In the genomic region with DNA sequence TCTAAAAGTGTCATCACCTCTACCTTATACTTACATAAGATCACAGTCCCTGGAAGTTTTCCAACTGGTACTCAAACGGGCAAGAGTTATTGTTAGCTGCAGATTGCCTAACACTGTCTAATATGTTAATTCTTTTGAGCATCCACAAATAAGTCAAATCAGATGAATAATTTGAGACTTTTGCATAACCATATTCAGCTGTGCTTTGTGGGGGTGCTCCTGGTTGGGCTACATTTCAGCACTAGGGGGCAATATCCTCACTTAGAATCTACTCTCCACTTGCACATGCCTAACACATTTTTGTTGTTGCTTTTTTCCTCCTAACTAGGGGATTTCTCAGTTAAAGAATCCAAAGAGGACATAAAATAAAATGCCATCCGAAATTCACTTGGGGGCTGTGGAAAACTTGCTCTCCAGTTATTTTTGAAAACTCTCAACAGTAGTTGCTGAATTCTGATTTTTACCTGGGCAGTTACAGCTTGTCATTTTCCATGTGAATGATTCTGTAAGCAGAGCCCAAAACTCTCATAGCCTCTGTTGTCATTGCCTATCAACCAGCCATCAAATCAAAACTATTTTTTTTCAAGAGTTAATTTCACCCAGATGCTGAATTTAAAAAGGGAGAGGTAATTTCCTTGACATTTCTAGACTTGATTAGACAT, we compare ENCODE assay signal across 8 cellular contexts.
DNase-seq lines count a peak whose midpoint lies in the region; FAIRE-seq lines count a peak whose summit lies in the region.

No MANE protein-coding gene starts in this region.

- FAIRE-seq in A204.1 (lab: Jason Lieb, UNC) (peak; percentile 39), G401.6 (lab: Jason Lieb, UNC) (peak; percentile 69)

- peak; percentile 61 for DNase-seq in H4 (ENCODE audit: low spot score)
- DNase-seq in Kasumi-1 (lab: John Stamatoyannopoulos, UW) = peak; percentile 83 to 89
- DNase-seq in SKM-1 (lab: John Stamatoyannopoulos, UW; ENCODE audit: unreplicated experiment) = peak; percentile 38
- DNase-seq in dedifferentiated amniotic fluid mesenchymal stem cell (ENCODE audit: extremely low spot score) = peak; percentile 54
- DNase-seq in midbrain (lab: John Stamatoyannopoulos, UW) = peak; percentile 75
- DNase-seq in activated effector memory CD4-positive, alpha-beta T cell treated with anti-CD3 and anti-CD28 coated beads, Interleukin-2, amount 50 U/mL, for 16 hours = no peak
